ENCODE assay signal across 8 cellular contexts in genomic region chr12:128810182-128811127, GRCh38. TPM values are rescaled to one million over a fixed set of nuclear protein-coding genes. Genes with fewer than 3 reads are reported as not detected.
DNase-seq lines count a peak whose midpoint lies in the region; ATAC-seq, FAIRE-seq and TF ChIP-seq lines count a peak whose summit lies in the region.

No MANE protein-coding gene starts in this region.

- H3K27ac ChIP-seq in MM.1S (ENCODE audit: low read length) (peak overlapping the region; percentile 94), esophagus squamous epithelium (peak overlapping the region in 3 of 4 donors; percentile 3 to 85 (median 40))

- H3K79me2 ChIP-seq in MM.1S (ENCODE audit: low read length), result peaks cover 58% of the 10 kb centered on the region

- CTCF ChIA-PET in HEK293T (lab: Yijun Ruan, JAX), result interaction anchor here (1.2 kb wide), 1 partner anchor 11 kb away, joined by 3 read pairs; no protein-coding TSS in a partner anchor

- ATAC-seq in GM18505 (IDR thresholded peaks at IDR 0.05; ENCODE audit: unreplicated experiment) (peak; percentile 86), GM21717 (IDR thresholded peaks at IDR 0.05; ENCODE audit: unreplicated experiment) (peak; percentile 69), sciatic nerve (peak; percentile 60)

- peak overlapping the region; percentile 47 for H3K4me3 ChIP-seq in MM.1S (ENCODE audit: low read length)
- H3K4me3 ChIP-seq in esophagus squamous epithelium, result peak overlapping the region in 1 of 4 donors; percentile 41

- peak overlapping the region; percentile 86 for H3K4me2 ChIP-seq in MM.1S (ENCODE audit: low read depth, low read length)

- no peak for FAIRE-seq in HTR-8/SVneo (lab: Jason Lieb, UNC)

- POLR2A ChIA-PET in HEK293T (lab: Yijun Ruan, JAX), result interaction anchor here (1.3 kb wide), 1 partner anchor 14 kb away, joined by 6 read pairs; the partner anchor contains the start of gene SLC15A4

- TF ChIP-seq POLR2A in GM18505 (IDR thresholded peaks at IDR 0.05; ENCODE audit: borderline replicate concordance, extremely low read depth, insufficient read depth, insufficient read length) (peak; percentile 61), esophagus squamous epithelium (IDR thresholded peaks at IDR 0.05) (peak in 1 of 4 donors; percentile 45)

- WGBS in esophagus squamous epithelium, 2 donors, result 49 to 68% methylated on average over 13 to 14 of the region's 14 CpGs

- H2AFZ ChIP-seq in MM.1S (ENCODE audit: low read length), result no peak overlapping the region

- H3K4me1 ChIP-seq in MM.1S (ENCODE audit: low read length) (peaks cover 7% of the 10 kb centered on the region; the same call in 1 of the 2 replicates), esophagus squamous epithelium (peaks cover 0 to 24% (median 14%) of the 10 kb centered on the region in 3 donors)

- H3K36me3 ChIP-seq in MM.1S (replicated peaks; ENCODE audit: insufficient read depth, low read length), result no peaks in the 10 kb centered on the region
- peaks cover 0 to 79% (median 15%) of the 10 kb centered on the region in 3 donors for H3K36me3 ChIP-seq in esophagus squamous epithelium

- DNase-seq in MM.1S (peak; percentile 86), esophagus squamous epithelium (lab: John Stamatoyannopoulos, UW) (no peak), sciatic nerve (ENCODE audit: low spot score) (no peak), HEK293T (ENCODE audit: extremely low spot score) (no peak), DMS153 treated with DMSO at 0.1 percent for 48 hours (lab: John Stamatoyannopoulos, UW; ENCODE audit: unreplicated experiment) (no peak), HTR-8/SVneo (ENCODE audit: insufficient read length, low spot score) (no peak)

- intact Hi-C loops in esophagus squamous epithelium (cut with DNase I) (no loop called here), sciatic nerve (cut with DNase I) (no loop called here)

- peak overlapping the region; percentile 72 for H3K9ac ChIP-seq in MM.1S (ENCODE audit: low read length)

- H3K9me3 ChIP-seq in MM.1S (replicated peaks; ENCODE audit: insufficient read depth, low read length) (no peaks in the 10 kb centered on the region), esophagus squamous epithelium (no peaks in the 10 kb centered on the region)

- H4K20me1 ChIP-seq in MM.1S (ENCODE audit: insufficient read depth, low read length), result no peaks in the 10 kb centered on the region

- H3K9me2 ChIP-seq in MM.1S (replicated peaks; ENCODE audit: insufficient read depth, low read length), result no peaks in the 10 kb centered on the region

- H3F3A ChIP-seq in MM.1S (ENCODE audit: insufficient read depth, low read length), result peaks cover 16% of the 10 kb centered on the region

- H3K27me3 ChIP-seq in MM.1S (replicated peaks; ENCODE audit: insufficient read depth, low read length) (no peaks in the 10 kb centered on the region), esophagus squamous epithelium (no peaks in the 10 kb centered on the region)

- TF ChIP-seq CTCF in MM.1S (IDR thresholded peaks at IDR 0.05; ENCODE audit: low read length) (0 out of 2 replicates have a peak, but pooled peaks have one; percentile 3), esophagus squamous epithelium (IDR thresholded peaks at IDR 0.05) (no peak)

TF ChIP-seq in HEK293T, 16 proteins besides CTCF, POLR2A, EP300 and RAD21:
- TF ChIP-seq TARDBP (IDR thresholded peaks at IDR 0.05), result no peak
- TF ChIP-seq CTBP1 (IDR thresholded peaks at IDR 0.05; ENCODE audit: borderline replicate concordance), result no peak
- no peak for TF ChIP-seq LEF1 (IDR thresholded peaks at IDR 0.05; ENCODE audit: borderline replicate concordance)
- TF ChIP-seq SP1 (IDR thresholded peaks at IDR 0.05), result no peak
- TF ChIP-seq PKNOX1 (IDR thresholded peaks at IDR 0.05), result no peak
- no peak for TF ChIP-seq HDGF (IDR thresholded peaks at IDR 0.05; ENCODE audit: borderline replicate concordance)
- TF ChIP-seq FOXM1 (IDR thresholded peaks at IDR 0.05; ENCODE audit: borderline replicate concordance), result no peak
- no peak for TF ChIP-seq ARNT (IDR thresholded peaks at IDR 0.05)
- no peak for TF ChIP-seq NFRKB (IDR thresholded peaks at IDR 0.05)
- TF ChIP-seq FOXK2 (IDR thresholded peaks at IDR 0.05), result no peak
- no peak for TF ChIP-seq SUZ12 (IDR thresholded peaks at IDR 0.05)
- no peak for TF ChIP-seq ZNF384 (IDR thresholded peaks at IDR 0.05)
- no peak for TF ChIP-seq BHLHE40 (IDR thresholded peaks at IDR 0.05; ENCODE audit: borderline replicate concordance)
- TF ChIP-seq ELF4 (IDR thresholded peaks at IDR 0.05), result no peak
- no peak for TF ChIP-seq FOXA1 (IDR thresholded peaks at IDR 0.05)
- no peak for TF ChIP-seq L3MBTL2 (conservative IDR thresholded peaks at IDR 0.05)

RNA-seq across cellular contexts. Expression of gene SLC15A4, which starts 13.3 kb away (rescaled TPM):
- 10 to 100 TPM; 13.5 to 38.1 (median 26.8) TPM for total RNA-seq in esophagus squamous epithelium
- total RNA-seq in sciatic nerve, result 31.9 TPM

RNA-seq across cellular contexts. Expression of gene GLT1D1, which starts 42.8 kb away (rescaled TPM):
- total RNA-seq in esophagus squamous epithelium (under 1 TPM in 3 of 4 donors, not detected in 1; 0.19 to 0.75 (median 0.62) TPM), sciatic nerve (2.0 TPM)
